Comparison of ENCODE assay signal across 8 cellular contexts in genomic region chr20:45290677-45291355, GRCh38. TPM values are rescaled to one million over a fixed set of nuclear protein-coding genes. Genes with fewer than 3 reads are reported as not detected.
DNase-seq lines count a peak whose midpoint lies in the region; ATAC-seq, FAIRE-seq and TF ChIP-seq lines count a peak whose summit lies in the region.

No MANE protein-coding gene starts in this region.

- no peak overlapping the region for H3K9ac ChIP-seq in mammary epithelial cell (ENCODE audit: insufficient read depth, low read length)
- no peak overlapping the region for H3K9ac ChIP-seq in keratinocyte (ENCODE audit: control insufficient read depth, extremely low read depth, insufficient read depth, low read length)

- in situ Hi-C loops in GM13977 (cut with MboI; ENCODE audit: low pct_unique_long_range_greater_than_20kb, low sequenced_read_pairs, unreplicated experiment) (no loop called here), mammary epithelial cell (cut with MboI; ENCODE audit: low sequenced_read_pairs in 2 of 2) (loop anchor here in 1 of 2 donors (25.0 kb wide), 2 partner anchors 154 to 279 kb away; no protein-coding TSS in a partner anchor)

- no peaks in the 10 kb centered on the region for H3K9me1 ChIP-seq in keratinocyte (ENCODE audit: control insufficient read depth, extremely low read depth, insufficient read depth, low read length)

- H3K4me3 ChIP-seq in WI38 (ENCODE audit: low read depth, low read length) (no peak overlapping the region), mammary epithelial cell (replicated peaks in 1 of 3; ENCODE audit: insufficient read depth in 1 of 3, low read depth in 2 of 3, low read length in 3 of 3) (no peak overlapping the region), keratinocyte (ENCODE audit: control insufficient read depth in 2 of 3, extremely low read depth in 1 of 3, insufficient read depth in 2 of 3, low read depth in 1 of 3, low read length in 3 of 3) (no peak overlapping the region)

- no peaks in the 10 kb centered on the region for H3K27me3 ChIP-seq in mammary epithelial cell (ENCODE audit: insufficient read depth, low read length)
- peaks cover 15% of the 10 kb centered on the region for H3K27me3 ChIP-seq in keratinocyte (ENCODE audit: control insufficient read depth, extremely low read depth, insufficient read depth, low read length)

- dilution Hi-C loops in mammary epithelial cell (cut with HindIII; ENCODE audit: low sequenced_read_pairs) = loop anchor here (5.0 kb wide), 1 partner anchor 54 kb away; no protein-coding TSS in a partner anchor
- dilution Hi-C loops in keratinocyte (cut with MboI; ENCODE audit: extremely low pct_ligation_motif_present, low sequenced_read_pairs) = no loop called here

- no peaks in the 10 kb centered on the region for H4K20me1 ChIP-seq in mammary epithelial cell (ENCODE audit: insufficient read depth, low read length)
- no peaks in the 10 kb centered on the region for H4K20me1 ChIP-seq in keratinocyte (ENCODE audit: control insufficient read depth, extremely low read depth, insufficient read depth, low read length)

- DNase-seq in A172 (ENCODE audit: low spot score) (peak; percentile 73), GM13977 (ENCODE audit: low spot score) (peak; percentile 82), NCI-H2171 treated with DMSO at 0.1 percent for 48 hours (lab: John Stamatoyannopoulos, UW) (peak; percentile 86), mammary epithelial cell (peak; percentile 67), keratinocyte (ENCODE audit: low read depth, low spot score) (no peak)
- peak; percentile 24 to 63 (median 44) for DNase-seq in stimulated activated CD4-positive, alpha-beta T cell treated with anti-CD3 and anti-CD28 coated beads, Interleukin-1b, Interleukin-23, amount 100 ng/mL, for 24 hours (ENCODE audit: low read depth in 4 of 4, low spot score in 1 of 4)

- TF ChIP-seq CTCF in GM13977 (IDR thresholded peaks at IDR 0.05; ENCODE audit: extremely low read depth, insufficient read depth, missing control alignments) = peak; percentile 89
- peak; percentile 93 for TF ChIP-seq CTCF in WI38 (IDR thresholded peaks at IDR 0.05; ENCODE audit: low read depth, low read length)
- TF ChIP-seq CTCF in mammary epithelial cell (conservative IDR thresholded peaks at IDR 0.05 in 1 of 2, IDR thresholded peaks at IDR 0.05 in 1 of 2; ENCODE audit: extremely low read depth in 1 of 2, insufficient read depth in 1 of 2, low read depth in 1 of 2, low read length in 2 of 2) = peak; percentile 91 to 95
- TF ChIP-seq CTCF in keratinocyte (optimal IDR thresholded peaks at IDR 0.05 in 1 of 3, IDR thresholded peaks at IDR 0.05 in 1 of 3, conservative IDR thresholded peaks at IDR 0.05 in 1 of 3; ENCODE audit: extremely low read depth in 1 of 3, insufficient read depth in 2 of 3, low read length in 3 of 3) = peak; percentile 73 to 93 (median 82)

- H2AFZ ChIP-seq in mammary epithelial cell (ENCODE audit: low read depth, low read length) (peak overlapping the region; percentile 41), keratinocyte (ENCODE audit: control insufficient read depth, low read length) (no peak overlapping the region)

- H3K27ac ChIP-seq in mammary epithelial cell (ENCODE audit: insufficient read depth, low read depth, low read length) = no peak overlapping the region
- H3K27ac ChIP-seq in keratinocyte (ENCODE audit: control insufficient read depth, insufficient read depth, low read length) = no peak overlapping the region

- intact Hi-C loops in mammary epithelial cell (cut with micrococcal nuclease) = loop anchor here (1.0 to 2.0 kb wide), 6 partner anchors 55 to 280 kb away; no protein-coding TSS in a partner anchor

- 26% methylated on average over 8 of the region's 8 CpGs for WGBS in mammary epithelial cell (ENCODE audit: low coverage, missing lambda C conversion rate)

- CTCF ChIA-PET in mammary epithelial cell (lab: Charles Lee; ENCODE audit: low non-redundant PET) = interaction anchor here (0.5 to 1.3 kb wide), 8 partner anchors 35 to 642 kb away, joined by 3 to 8 read pairs (median 4); no protein-coding TSS in a partner anchor

- peaks cover 6% of the 10 kb centered on the region for H3K4me1 ChIP-seq in mammary epithelial cell (ENCODE audit: insufficient read depth, low read length)
- peaks cover 3% of the 10 kb centered on the region for H3K4me1 ChIP-seq in keratinocyte (ENCODE audit: control insufficient read depth, extremely low read depth, insufficient read depth, low read length)

- H3K9me3 ChIP-seq in mammary epithelial cell (replicated peaks; ENCODE audit: insufficient read depth, low read length) (no peaks in the 10 kb centered on the region), keratinocyte (ENCODE audit: control insufficient read depth, low read depth, low read length) (no peaks in the 10 kb centered on the region)

- no TSS peak for BruUV-seq in mammary epithelial cell (replicated peaks; lab: Mats Ljungman, UMichigan)

- ATAC-seq in GM21447 (IDR thresholded peaks at IDR 0.05; ENCODE audit: unreplicated experiment) = no peak

- FAIRE-seq in keratinocyte (lab: Jason Lieb, UNC) = peak; percentile 39

- H3K36me3 ChIP-seq in mammary epithelial cell (ENCODE audit: insufficient read depth, low read length) = no peaks in the 10 kb centered on the region
- no peaks in the 10 kb centered on the region for H3K36me3 ChIP-seq in keratinocyte (ENCODE audit: control insufficient read depth in 2 of 2, extremely low read depth in 1 of 2, insufficient read depth in 2 of 2, low read length in 2 of 2)

- H3K4me2 ChIP-seq in mammary epithelial cell (ENCODE audit: insufficient read depth, low read depth, low read length) (no peak overlapping the region), keratinocyte (ENCODE audit: control insufficient read depth, extremely low read depth, insufficient read depth, low read depth, low read length) (no peak overlapping the region)

- no peaks in the 10 kb centered on the region for H3K79me2 ChIP-seq in mammary epithelial cell (ENCODE audit: insufficient read depth, low read length)
- H3K79me2 ChIP-seq in keratinocyte (ENCODE audit: control insufficient read depth, insufficient read depth, low read length) = no peaks in the 10 kb centered on the region

RNA-seq across cellular contexts. Expression of gene RBPJL, which starts 15.8 kb away (rescaled TPM):
- not detected in 2 replicates for total RNA-seq in A172 (2014; rRNA removed; shearing (Covaris generic))
- not detected for total RNA-seq in mammary epithelial cell
- not detected for polyA plus RNA-seq in mammary epithelial cell
- polyA minus RNA-seq in mammary epithelial cell = not detected
- not detected in 3 replicates for polyA plus RNA-seq in keratinocyte
- polyA plus RNA-seq in keratinocyte (2011; ENCODE audit: low read depth) = not detected
- not detected in 2 replicates for polyA plus RNA-seq in keratinocyte (2011; cell fraction: cytosol; rRNA removed)
- polyA plus RNA-seq in keratinocyte (2011; cell fraction: nucleus; rRNA removed) = not detected in 2 replicates
- polyA plus RNA-seq in keratinocyte (2012; ENCODE audit: low replicate concordance) = not detected in 2 replicates
- polyA minus RNA-seq in keratinocyte = not detected in 3 replicates
- polyA minus RNA-seq in keratinocyte (2011; cell fraction: cytosol; rRNA and poly(A)+ RNA removed) = not detected
- not detected in 2 replicates for polyA minus RNA-seq in keratinocyte (2011; cell fraction: nucleus; rRNA and poly(A)+ RNA removed)

RNA-seq across cellular contexts. Expression of gene MATN4, which starts 17.3 kb away (rescaled TPM):
- not detected in 2 replicates for total RNA-seq in A172 (2014; rRNA removed; shearing (Covaris generic))
- under 1 TPM in 1 of 2 donors, not detected in 1; 0.24 TPM for total RNA-seq in mammary epithelial cell
- polyA plus RNA-seq in mammary epithelial cell (0.06 TPM), keratinocyte (0.08 TPM in 1 of 3 replicates, not detected in the others)
- polyA minus RNA-seq in mammary epithelial cell (not detected), keratinocyte (not detected in 3 replicates)
- 0.12 TPM for polyA plus RNA-seq in keratinocyte (2011; ENCODE audit: low read depth)
- polyA plus RNA-seq in keratinocyte (2011; cell fraction: cytosol; rRNA removed) = not detected in 2 replicates
- 0.05 and 0.16 TPM in 2 replicates for polyA plus RNA-seq in keratinocyte (2011; cell fraction: nucleus; rRNA removed)
- 0.17 TPM in 1 of 2 replicates, not detected in the other for polyA plus RNA-seq in keratinocyte (2012; ENCODE audit: low replicate concordance)
- polyA minus RNA-seq in keratinocyte (2011; cell fraction: cytosol; rRNA and poly(A)+ RNA removed) = not detected
- polyA minus RNA-seq in keratinocyte (2011; cell fraction: nucleus; rRNA and poly(A)+ RNA removed) = not detected in 2 replicates

RNA-seq across cellular contexts. Expression of gene SLPI, which starts 36.5 kb away (rescaled TPM):
- total RNA-seq in A172 (2014; rRNA removed; shearing (Covaris generic)) = 0.33 TPM in 1 of 2 replicates, not detected in the other
- total RNA-seq in mammary epithelial cell = 100 to 1,000 TPM in 1 of 2 donors, 10 to 100 TPM in 1; 20.3 to 189 TPM
- polyA plus RNA-seq in mammary epithelial cell = 266 TPM
- 147 TPM for polyA minus RNA-seq in mammary epithelial cell
- polyA plus RNA-seq in keratinocyte = 203 to 395 TPM (median 262 TPM) in 3 replicates
- 192 TPM for polyA plus RNA-seq in keratinocyte (2011; ENCODE audit: low read depth)
- polyA plus RNA-seq in keratinocyte (2011; cell fraction: cytosol; rRNA removed) = 369 and 695 TPM in 2 replicates
- 744 and 1,077 TPM in 2 replicates for polyA plus RNA-seq in keratinocyte (2011; cell fraction: nucleus; rRNA removed)
- 138 and 4,045 TPM in 2 replicates for polyA plus RNA-seq in keratinocyte (2012; ENCODE audit: low replicate concordance)
- 73.0 to 126 TPM (median 97.0 TPM) in 3 replicates for polyA minus RNA-seq in keratinocyte
- 56.6 TPM for polyA minus RNA-seq in keratinocyte (2011; cell fraction: cytosol; rRNA and poly(A)+ RNA removed)
- polyA minus RNA-seq in keratinocyte (2011; cell fraction: nucleus; rRNA and poly(A)+ RNA removed) = 97.5 and 110 TPM in 2 replicates

RNA-seq across cellular contexts. Expression of gene SDC4, which starts 57.4 kb away (rescaled TPM):
- 42.4 and 43.9 TPM in 2 replicates for total RNA-seq in A172 (2014; rRNA removed; shearing (Covaris generic))
- total RNA-seq in mammary epithelial cell = 100 to 1,000 TPM; 276 to 550 TPM
- polyA plus RNA-seq in mammary epithelial cell (135 TPM), keratinocyte (114 to 206 TPM (median 140 TPM) in 3 replicates)
- polyA minus RNA-seq in mammary epithelial cell (326 TPM), keratinocyte (183 to 252 TPM (median 197 TPM) in 3 replicates)
- polyA plus RNA-seq in keratinocyte (2011; ENCODE audit: low read depth) = 28.2 TPM
- 68.5 and 78.5 TPM in 2 replicates for polyA plus RNA-seq in keratinocyte (2011; cell fraction: cytosol; rRNA removed)
- polyA plus RNA-seq in keratinocyte (2011; cell fraction: nucleus; rRNA removed) = 189 and 212 TPM in 2 replicates
- 187 and 229 TPM in 2 replicates for polyA plus RNA-seq in keratinocyte (2012; ENCODE audit: low replicate concordance)
- polyA minus RNA-seq in keratinocyte (2011; cell fraction: cytosol; rRNA and poly(A)+ RNA removed) = 145 TPM
- 171 and 233 TPM in 2 replicates for polyA minus RNA-seq in keratinocyte (2011; cell fraction: nucleus; rRNA and poly(A)+ RNA removed)

Comparison
In these comparisons a context has a peak if more than half of its experiments do, and no peak if none do; other contexts are left out.
1. RNA of gene SLPI, which starts 36.5 kb away (total RNA-seq): 20.3 to 189 TPM in mammary epithelial cell; 0.33 TPM in A172; every median in the first group is over 10 times any median in the second.
2. Peak in every context shown above with its lines, with median percentiles within 50 percentile points of each other: CTCF ChIP-seq.